ENCODE assay signal across 24 cellular contexts in the genomic region with DNA sequence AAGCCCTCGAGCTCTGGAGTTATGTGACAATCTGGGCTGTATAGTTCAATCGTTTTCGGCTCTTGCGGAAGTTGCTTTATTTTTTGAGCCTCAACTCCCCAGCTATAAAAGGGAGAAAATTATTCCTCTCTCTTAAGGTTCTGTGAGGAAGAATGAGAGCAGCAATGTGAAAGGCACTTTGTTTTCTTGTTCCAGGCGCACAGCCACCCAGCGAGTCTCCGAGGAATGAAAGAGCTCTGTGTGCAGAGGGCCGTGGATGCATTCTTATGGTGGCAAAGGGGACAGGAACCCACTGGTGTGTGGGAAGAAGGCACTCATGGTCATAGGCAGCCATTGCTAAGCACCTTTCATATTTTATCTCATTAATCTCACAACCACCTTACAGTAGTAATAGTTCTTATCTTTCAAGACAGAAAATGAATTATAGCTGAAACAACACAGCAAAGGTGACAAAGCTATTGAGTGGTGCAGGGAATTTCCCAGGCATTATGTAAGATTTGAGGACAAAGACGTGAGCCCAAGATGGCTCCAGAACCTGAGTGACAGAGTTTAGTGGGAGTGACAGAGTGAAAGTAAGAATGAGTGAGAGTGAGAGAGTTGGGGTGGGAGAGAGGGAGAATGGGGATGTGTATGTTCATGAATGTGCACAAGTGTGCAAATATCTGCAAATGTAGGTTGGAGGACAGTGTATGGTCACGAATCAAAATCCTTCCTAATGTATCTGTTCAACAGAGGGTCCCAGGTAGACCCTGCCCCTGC. TPM values are rescaled to one million over a fixed set of nuclear protein-coding genes. Genes with fewer than 3 reads are reported as not detected.
DNase-seq lines count a peak whose midpoint lies in the region; ATAC-seq lines count a peak whose summit lies in the region.
"Had no signal": no experiment of that assay in that cellular context is flagged by ENCODE, and none has a peak within 500 bp of the region (broad histone marks: within the 10 kb centered on the region; RNA-seq: fewer than 3 reads in every experiment).

No MANE protein-coding gene starts in this region.

- H3K27ac ChIP-seq in angular gyrus (ENCODE audit: low read depth, low read length) = peak overlapping the region; percentile 99
- H3K27ac ChIP-seq: C4-2B, lower lobe of right lung, right lobe of liver, tibial artery had no signal

- no peak for ATAC-seq in HG03108 (IDR thresholded peaks at IDR 0.05; ENCODE audit: unreplicated experiment)
- ATAC-seq: lower lobe of right lung; Panc1; right lobe of liver; stimulated activated naive CD8-positive, alpha-beta T cell treated with anti-CD3 and anti-CD28 coated beads, Interleukin-15, Interleukin-2, amounts not matched to agents 100 U/mL and 50 U/mL, for 24 hours had no signal

- DNase-seq in COLO829 (ENCODE audit: low spot score) = peak; percentile 79
- peak; percentile 96 for DNase-seq in globus pallidus (ENCODE audit: low spot score)
- peak in 52 of 56 donors; percentile 7 to 89 (median 70) for DNase-seq in nucleus accumbens (lab: John Stamatoyannopoulos, UW)
- DNase-seq in stimulated activated CD4-positive, alpha-beta T cell treated with anti-CD3 and anti-CD28 coated beads, Interleukin-15, amount 100 ng/mL, for 24 hours = no peak
- DNase-seq in mesenteric fat pad (ENCODE audit: low spot score) = no peak
- DNase-seq in NCI-H526 (lab: John Stamatoyannopoulos, UW) = no peak
- DNase-seq: activated CD4-positive, alpha-beta T cell treated with anti-CD3 and anti-CD28 coated beads for 48 hours; activated naive CD4-positive, alpha-beta T cell; activated T-cell treated with anti-CD3 and anti-CD28 coated beads, Interleukin-2, amount 50 U/mL, for 24 hours; effector CD4-positive, alpha-beta T cell; EL; islet precursor cell; lower lobe of right lung; MV-4-11; NCI-H146; NCI-H2171; NCI-H524 treated with DMSO at 0.1 percent for 48 hours; right lobe of liver; stimulated activated naive CD8-positive, alpha-beta T cell treated with anti-CD3 and anti-CD28 coated beads, Interleukin-15, Interleukin-2, amounts not matched to agents 100 U/mL and 50 U/mL, for 24 hours; tibial artery had no signal

RNA-seq across cellular contexts. Expression of gene CYP2J2, which starts 9.4 kb away (rescaled TPM):
- total RNA-seq in mesenteric fat pad = not detected

Comparison
In these comparisons a context has a peak if more than half of its experiments do, and no peak if none do; other contexts are left out.
1. DNase-seq: peak in COLO829 (single experiment), globus pallidus (single experiment) and nucleus accumbens (52 of 56); none in stimulated activated CD4-positive, alpha-beta T cell treated with anti-CD3 and anti-CD28 coated beads, Interleukin-15, amount 100 ng/mL, for 24 hours (single experiment), mesenteric fat pad (single experiment) and NCI-H526 (0 of 2).